In the genomic region with DNA sequence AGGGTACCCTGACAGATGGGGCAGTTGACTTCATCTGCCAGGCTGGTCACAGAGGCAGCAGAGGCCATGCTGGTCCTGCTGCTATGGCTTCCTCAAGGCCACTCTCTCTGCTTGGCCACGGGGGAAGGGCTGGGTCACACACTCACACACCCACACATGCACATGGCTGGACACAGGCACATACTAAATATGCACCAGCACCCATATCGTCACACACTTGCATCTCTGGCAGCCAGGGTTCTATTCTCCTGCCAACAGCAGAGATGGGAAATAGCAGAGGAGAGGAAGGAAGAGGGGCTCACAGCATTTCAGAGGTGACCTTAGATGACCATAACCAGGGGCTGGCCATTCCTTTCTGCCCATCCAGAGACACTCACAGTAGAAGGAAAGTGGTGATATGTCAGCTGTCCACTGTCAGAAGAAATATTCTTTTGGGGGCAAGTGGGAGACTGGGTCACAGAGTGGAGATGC, we compare ENCODE assay signal across 36 cellular contexts. TPM values are rescaled to one million over a fixed set of nuclear protein-coding genes. Genes with fewer than 3 reads are reported as not detected.
"Had no signal": no experiment of that assay in that cellular context is flagged by ENCODE, and none has a peak within 500 bp of the region (broad histone marks: within the 10 kb centered on the region; RNA-seq: fewer than 3 reads in every experiment).

Gene TRIM10 (minus strand): TSS at position 421 of the 471 bp plus-strand sequence. CDS start 353 bp downstream, at position 68.

- H3K27ac Mint-ChIP-seq: activated B cell treated with CpG ODN at 0.5 μM for 24 hours; activated naive CD4-positive, alpha-beta T cell treated with anti-CD3 and anti-CD28 coated beads, Interleukin-2, amount 50 U/mL, for 24 hours; activated naive CD8-positive, alpha-beta T cell treated with anti-CD3 and anti-CD28 coated beads, Interleukin-2, amount 10 ng/mL, durations not matched to agents 7 days and 5 days had no signal

- H3K4me3 Mint-ChIP-seq: activated B cell treated with CpG ODN at 0.5 μM for 24 hours; activated naive CD4-positive, alpha-beta T cell treated with anti-CD3 and anti-CD28 coated beads, Interleukin-2, amount 50 U/mL, for 24 hours; activated T-cell treated with anti-CD3 and anti-CD28 coated beads, Interleukin-2, amount 50 U/mL, for 4 hours; central memory CD8-positive, alpha-beta T cell had no signal

- DNase-seq: activated B cell treated with CpG ODN at 0.5 μM for 24 hours; activated CD4-positive, alpha-beta memory T cell treated with anti-CD3 and anti-CD28 coated beads for 36 hours; activated CD4-positive, alpha-beta T cell treated with anti-CD3 and anti-CD28 coated beads for 4 hours; activated CD4-positive, alpha-beta T cell treated with anti-CD3 and anti-CD28 coated beads, Interleukin-2, amount 50 U/mL, for 1 hour; activated CD4-positive, CD25-positive, alpha-beta regulatory T cell treated with anti-CD3 and anti-CD28 coated beads, Interleukin-2, amount 50 U/mL, for 72 hours; activated CD8-positive, alpha-beta memory T cell treated with anti-CD3 and anti-CD28 coated beads, Interleukin-2, amount 50 U/mL, for 4 hours; activated effector memory CD4-positive, alpha-beta T cell treated with Interleukin-2 at 50 U/mL for 16 hours; activated naive CD8-positive, alpha-beta T cell treated with anti-CD3 and anti-CD28 coated beads, Interleukin-2, amount 10 ng/mL, durations not matched to agents 7 days and 5 days; activated T-cell treated with anti-CD3 and anti-CD28 coated beads for 4 hours; activated T-cell treated with anti-CD3 and anti-CD28 coated beads, Interleukin-2, amount 50 U/mL, for 4 hours; amygdala; MM.1S; MV-4-11; NCI-H1092; NCI-H1436 treated with DMSO at 0.1 percent for 48 hours; NCI-H187; NCI-H2029 treated with DMSO at 0.1 percent for 48 hours; NCI-H2107; NCI-H2171; NCI-H510A; NCI-H526; NCI-H748 treated with DMSO at 0.1 percent for 48 hours; NK-92 treated with Interleukin-12 subunit alpha and Interleukin-12 subunit beta, amount 100 ng/mL, for 24 hours; PC-3; Peyer's patch; RPMI8226; SHP77 treated with DMSO at 0.1 percent for 48 hours; SK-N-SH; T-helper 2 cell; T-helper 9 cell had no signal

- ATAC-seq: activated T-cell treated with anti-CD3 and anti-CD28 coated beads, Interleukin-2, amount 50 U/mL, for 4 hours; PC-3 had no signal

- H3K4me1 Mint-ChIP-seq: activated B cell treated with CpG ODN at 0.5 μM for 24 hours had no signal

- H3K9me3 Mint-ChIP-seq: activated CD4-positive, alpha-beta memory T cell treated with anti-CD3 and anti-CD28 coated beads for 36 hours; activated naive CD4-positive, alpha-beta T cell treated with anti-CD3 and anti-CD28 coated beads, Interleukin-2, amount 50 U/mL, for 24 hours; activated naive CD8-positive, alpha-beta T cell treated with anti-CD3 and anti-CD28 coated beads, Interleukin-2, amount 10 ng/mL, durations not matched to agents 7 days and 5 days; activated T-cell treated with anti-CD3 and anti-CD28 coated beads, Interleukin-2, amount 50 U/mL, for 4 hours; central memory CD8-positive, alpha-beta T cell had no signal

- H3K36me3 Mint-ChIP-seq: activated CD4-positive, alpha-beta memory T cell treated with anti-CD3 and anti-CD28 coated beads for 36 hours; activated naive CD4-positive, alpha-beta T cell treated with anti-CD3 and anti-CD28 coated beads, Interleukin-2, amount 50 U/mL, for 24 hours; activated naive CD8-positive, alpha-beta T cell treated with anti-CD3 and anti-CD28 coated beads, Interleukin-2, amount 10 ng/mL, durations not matched to agents 7 days and 5 days had no signal

RNA-seq across cellular contexts. Expression of gene TRIM10, which starts in this region (rescaled TPM):
- total RNA-seq: activated B cell treated with CpG ODN at 0.5 μM for 24 hours; activated naive CD8-positive, alpha-beta T cell treated with anti-CD3 and anti-CD28 coated beads, Interleukin-2, amount 10 ng/mL, durations not matched to agents 7 days and 5 days; activated T-cell treated with anti-CD3 and anti-CD28 coated beads, Interleukin-2, amount 50 U/mL, for 4 hours; ascending aorta; cardiac muscle cell; LHCN-M2; PC-3; SJSA1 had no signal
